2 cellular contexts compared by ENCODE assay signal in the genomic region with DNA sequence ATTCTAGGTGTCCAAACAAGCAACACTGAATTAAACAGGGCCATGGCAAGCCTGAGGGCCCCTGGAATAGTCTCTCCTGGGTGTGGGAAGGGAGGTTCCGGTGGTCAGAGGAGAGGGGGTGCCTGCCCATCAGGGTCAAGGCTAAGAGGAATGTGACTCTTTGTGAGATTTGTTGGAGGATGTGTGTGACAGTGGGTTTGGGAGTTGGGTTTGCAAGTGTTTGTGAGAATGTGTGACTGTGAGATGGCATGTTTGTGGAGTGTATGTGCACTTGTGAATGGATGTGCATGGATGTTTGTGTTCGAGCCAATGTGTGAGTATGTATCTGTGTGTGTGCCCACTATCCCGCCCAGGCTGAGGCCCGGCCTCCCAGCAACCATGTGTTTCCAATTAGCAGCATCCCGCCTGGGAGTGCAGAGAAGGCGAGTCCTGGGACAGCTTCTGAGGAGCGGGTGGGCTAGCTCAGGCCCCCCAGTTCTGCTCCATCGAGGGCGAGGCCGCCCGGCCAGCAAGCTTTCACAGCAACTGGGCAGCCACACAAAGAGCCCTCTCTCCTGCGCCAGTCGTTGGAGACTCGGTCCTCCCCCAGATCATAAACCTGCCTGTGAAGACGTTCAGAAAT.
TF ChIP-seq lines count a peak whose summit lies in the region.

No MANE protein-coding gene starts in this region.

TF ChIP-seq in IMR-90, 13 proteins besides CTCF, POLR2A, EP300 and RAD21:
- TF ChIP-seq MAZ (IDR thresholded peaks at IDR 0.05; ENCODE audit: borderline replicate concordance, low read depth, low read length): no peak
- no peak for TF ChIP-seq RCOR1 (IDR thresholded peaks at IDR 0.05; ENCODE audit: insufficient replicate concordance, low read length)
TF ChIP-seq in IMR-90: peak in this region for 0.

TF ChIP-seq in H1, 55 proteins besides CTCF, POLR2A, EP300 and RAD21:
- no peak for TF ChIP-seq BRCA1 (IDR thresholded peaks at IDR 0.05; ENCODE audit: low read depth, low read length)
- no peak for TF ChIP-seq FOSL1 (IDR thresholded peaks at IDR 0.05; ENCODE audit: insufficient read depth, low read depth, low read length)
- TF ChIP-seq SIRT6 (IDR thresholded peaks at IDR 0.05; ENCODE audit: low read length): no peak
